26 cellular contexts compared by ENCODE assay signal in the genomic region with DNA sequence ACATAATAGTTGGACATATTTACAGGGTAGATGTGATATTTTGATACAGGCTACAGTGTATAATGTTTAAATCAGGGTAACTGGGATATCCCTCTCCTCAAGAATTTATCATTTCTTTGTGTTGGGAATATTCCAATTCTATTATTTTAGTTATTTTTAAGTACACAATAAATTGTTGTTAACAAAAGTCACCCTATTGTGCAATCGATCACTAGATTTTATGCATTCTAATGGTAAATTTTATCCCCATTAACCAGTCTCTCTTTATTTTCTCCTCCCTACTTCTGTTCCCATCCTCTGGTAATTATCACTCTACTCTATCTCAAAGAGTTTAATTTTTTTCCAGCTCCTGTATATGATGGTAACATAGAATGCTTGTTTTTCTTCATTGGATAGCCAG.
DNase-seq lines count a peak whose midpoint lies in the region; ATAC-seq, FAIRE-seq and TF ChIP-seq lines count a peak whose summit lies in the region.
"Had no signal": no experiment of that assay in that cellular context is flagged by ENCODE, and none has a peak within 500 bp of the region (broad histone marks: within the 10 kb centered on the region; RNA-seq: fewer than 3 reads in every experiment).

No MANE protein-coding gene starts in this region.

- in situ Hi-C loops in IMR-90 (cut with MboI; ENCODE audit: low sequenced_read_pairs): no loop called here

- H4K5ac ChIP-seq in IMR-90 (ENCODE audit: low read depth, low read length) (no peak overlapping the region), H1 (ENCODE audit: insufficient read length, low read depth, low read length) (no peak overlapping the region)

- no peak for TF ChIP-seq RAD21 in IMR-90 (IDR thresholded peaks at IDR 0.05; ENCODE audit: low read length)
- no peak for TF ChIP-seq RAD21 in H1 (IDR thresholded peaks at IDR 0.05 in 1 of 2, conservative IDR thresholded peaks at IDR 0.05 in 1 of 2; ENCODE audit: low read depth in 2 of 2, low read length in 2 of 2)

- H3K36me3 ChIP-seq in IMR-90 (ENCODE audit: control insufficient read depth, insufficient read depth, low read length) (no peaks in the 10 kb centered on the region), H1 (ENCODE audit: control insufficient read depth in 2 of 4, insufficient read depth in 4 of 4, low read length in 3 of 4) (no peaks in the 10 kb centered on the region), pancreas (no peaks in the 10 kb centered on the region)
- H3K36me3 ChIP-seq: BE2C, BLaER1 had no signal

- dilution Hi-C loops in IMR-90 (cut with HindIII; ENCODE audit: low sequenced_read_pairs, unreplicated experiment): no loop called here

- POLR2A ChIA-PET in IMR-90 (lab: Charles Lee; ENCODE audit: unreplicated experiment) (no interaction called here), H1 (lab: Charles Lee; ENCODE audit: partially characterized antibody) (no interaction called here)

- H3K14ac ChIP-seq in IMR-90 (replicated peaks; ENCODE audit: low read depth, low read length) (no peak overlapping the region), H1 (ENCODE audit: insufficient read length) (no peak overlapping the region)

- H2AK9ac ChIP-seq in IMR-90 (replicated peaks; ENCODE audit: low read depth, low read length, poor library complexity): no peak overlapping the region

- no TSS peak for BruUV-seq in IMR-90 (replicated peaks; lab: Mats Ljungman, UMichigan)

- no peaks in the 10 kb centered on the region for H3K23me2 ChIP-seq in H1 (ENCODE audit: low read depth, low read length)

- TF ChIP-seq POLR2A in IMR-90 (IDR thresholded peaks at IDR 0.05; ENCODE audit: low read depth, low read length): no peak
- no peak for TF ChIP-seq POLR2A in H1 (IDR thresholded peaks at IDR 0.05; ENCODE audit: control extremely low read depth in 1 of 2, low read depth in 2 of 2, low read length in 2 of 2)

- H3K9me1 ChIP-seq in IMR-90 (ENCODE audit: insufficient read depth, low read length): no peaks in the 10 kb centered on the region

- H3K9ac ChIP-seq in IMR-90 (ENCODE audit: low read depth, low read length) (no peak overlapping the region), H1 (replicated peaks in 1 of 4; ENCODE audit: extremely low read depth in 1 of 4, low read depth in 3 of 4, low read length in 3 of 4) (no peak overlapping the region)
- H3K9ac ChIP-seq: BLaER1 had no signal

- H2BK20ac ChIP-seq in IMR-90 (ENCODE audit: low read depth, low read length) (no peak overlapping the region), H1 (ENCODE audit: low read length) (no peak overlapping the region)

- H3K4me1 ChIP-seq in IMR-90 (ENCODE audit: control insufficient read depth, insufficient read depth, low read length) (no peaks in the 10 kb centered on the region), H1 (replicated peaks in 1 of 4; ENCODE audit: control insufficient read depth in 3 of 4, insufficient read depth in 4 of 4, low read length in 3 of 4) (no peaks in the 10 kb centered on the region), pancreas (no peaks in the 10 kb centered on the region)
- H3K4me1 ChIP-seq: BE2C had no signal

- H3K4ac ChIP-seq in IMR-90 (ENCODE audit: low read depth, low read length) (no peak overlapping the region), H1 (replicated peaks; ENCODE audit: insufficient read length, low read depth, low read length) (no peak overlapping the region)

- H3K56ac ChIP-seq in IMR-90 (ENCODE audit: extremely low read depth, insufficient read depth, low read length) (no peak overlapping the region), H1 (replicated peaks; ENCODE audit: insufficient read length, low read depth, low read length) (no peak overlapping the region)

- TF ChIP-seq CTCF in IMR-90 (conservative IDR thresholded peaks at IDR 0.05; ENCODE audit: low read depth, low read length) (no peak), H1 (IDR thresholded peaks at IDR 0.05; ENCODE audit: control extremely low read depth in 1 of 3, insufficient read depth in 1 of 3, low read depth in 1 of 3, low read length in 3 of 3) (no peak), pancreas (IDR thresholded peaks at IDR 0.05) (no peak)

- H4K20me1 ChIP-seq in IMR-90 (ENCODE audit: insufficient read depth, low read length): no peaks in the 10 kb centered on the region
- H4K20me1 ChIP-seq in H1 (replicated peaks in 1 of 2; ENCODE audit: control insufficient read depth in 1 of 2, insufficient read depth in 2 of 2, low read length in 2 of 2): no peaks in the 10 kb centered on the region
- H4K20me1 ChIP-seq: BLaER1 had no signal

- CTCF ChIA-PET in IMR-90 (lab: Yijun Ruan, JAX) (no interaction called here), H1 (lab: Charles Lee; ENCODE audit: partially characterized antibody) (no interaction called here)

- ATAC-seq in IMR-90 (ENCODE audit: low read depth) (no peak), pancreas (no peak), GM18858 (IDR thresholded peaks at IDR 0.05; ENCODE audit: unreplicated experiment) (no peak)
- ATAC-seq: GM12878 had no signal

- H2BK12ac ChIP-seq in H1 (ENCODE audit: low read depth, low read length): no peak overlapping the region

- WGBS in IMR-90 (ENCODE audit: extremely low coverage in 2 of 2, insufficient read length in 1 of 2), 2 experiments: no CpG with 5 or more reads among the region's 1 CpG
- 93% methylated on average over 1 of the region's 1 CpG; no CpG with 5 or more reads in 1 of the 2 experiments for WGBS in H1 (ENCODE audit: extremely low coverage in 1 of 2, insufficient coverage in 1 of 2, insufficient read length in 1 of 2, insufficient replicate concordance in 2 of 2, low coverage in 1 of 2, low lambda C conversion rate in 2 of 2, missing lambda C conversion rate in 1 of 2), 2 experiments
- 47 to 51% methylated on average over 1 of the region's 1 CpG for WGBS in pancreas, 2 donors

- intact Hi-C loops in IMR-90 (cut with micrococcal nuclease): no loop called here
- intact Hi-C loops in pancreas (cut with DNase I): no loop called here

- DNase-seq in IMR-90 (no peak), H1 (ENCODE audit: low read depth in 1 of 2, low spot score in 2 of 2) (no peak), pancreas (no peak), amygdala (lab: John Stamatoyannopoulos, UW) (no peak)
- DNase-seq: 8988T; ACHN; BE2C; C1 segment of cervical spinal cord; CD4-positive, alpha-beta memory T cell; CD4-positive, CD25-positive, alpha-beta regulatory T cell; CD8-positive, alpha-beta memory T cell; COR-L47; DMS 273 treated with DMSO at 0.1 percent for 48 hours; DMS153; DMS53; DMS79; DND-41; EL; GDM1 had no signal

- no peak overlapping the region for H2BK5ac ChIP-seq in IMR-90 (ENCODE audit: low read depth, low read length, poor library complexity, severe bottlenecking)
- no peak overlapping the region for H2BK5ac ChIP-seq in H1 (ENCODE audit: low read depth, low read length)

- H3K27ac ChIP-seq in IMR-90 (ENCODE audit: insufficient read depth, low read length) (no peak overlapping the region), H1 (ENCODE audit: low read depth, low read length) (no peak overlapping the region), pancreas (no peak overlapping the region)
- H3K27ac ChIP-seq: BLaER1 had no signal

- H3K23ac ChIP-seq in IMR-90 (ENCODE audit: low read depth, low read length) (no peak overlapping the region), H1 (ENCODE audit: insufficient read length) (no peak overlapping the region)

- no peaks in the 10 kb centered on the region for H3K27me3 ChIP-seq in IMR-90 (ENCODE audit: control insufficient read depth, insufficient read depth, low read length)
- no peaks in the 10 kb centered on the region for H3K27me3 ChIP-seq in H1 (replicated peaks in 1 of 4; ENCODE audit: control insufficient read depth in 3 of 4, extremely low read depth in 1 of 4, insufficient read depth in 3 of 4, low read length in 3 of 4)
- H3K27me3 ChIP-seq in pancreas: no peaks in the 10 kb centered on the region
- H3K27me3 ChIP-seq: BE2C, BLaER1 had no signal

- no peaks in the 10 kb centered on the region for H3K79me2 ChIP-seq in H1 (ENCODE audit: control insufficient read depth in 1 of 2, insufficient read depth in 2 of 2, low read length in 2 of 2)

- H2AK5ac ChIP-seq in IMR-90 (ENCODE audit: low read depth, low read length): no peak overlapping the region
- H2AK5ac ChIP-seq in H1 (ENCODE audit: low read depth, low read length): no peak overlapping the region

- no peak overlapping the region for H3K4me3 ChIP-seq in IMR-90 (ENCODE audit: insufficient read depth, low read depth, low read length)
- no peak overlapping the region for H3K4me3 ChIP-seq in H1 (ENCODE audit: extremely low read depth in 1 of 4, insufficient read depth in 2 of 4, low read depth in 3 of 4, low read length in 4 of 4)
- no peak overlapping the region for H3K4me3 ChIP-seq in pancreas
- H3K4me3 ChIP-seq: BLaER1, GM12878 had no signal

- no peak overlapping the region for H2AFZ ChIP-seq in IMR-90 (replicated peaks; ENCODE audit: low read length, poor library complexity)
- no peak overlapping the region for H2AFZ ChIP-seq in H1 (ENCODE audit: low read length)

- H4K8ac ChIP-seq in IMR-90 (ENCODE audit: low read depth in 2 of 2, low read length in 2 of 2) (no peak overlapping the region), H1 (ENCODE audit: extremely low read depth, insufficient read depth, low read length) (no peak overlapping the region)

- TF ChIP-seq EP300 in H1 (IDR thresholded peaks at IDR 0.05; ENCODE audit: borderline replicate concordance in 1 of 2, low read depth in 2 of 2, low read length in 2 of 2): no peak

- H2BK120ac ChIP-seq in IMR-90 (ENCODE audit: low read depth, low read length): no peak overlapping the region
- no peak overlapping the region for H2BK120ac ChIP-seq in H1 (replicated peaks; ENCODE audit: low read depth, low read length)

- H4K91ac ChIP-seq in IMR-90 (ENCODE audit: insufficient read depth, low read depth, low read length) (no peak overlapping the region), H1 (replicated peaks; ENCODE audit: insufficient read length, low read length) (no peak overlapping the region)

- FAIRE-seq in H1 (lab: Jason Lieb, UNC) (no peak), pancreas (lab: Jason Lieb, UNC) (peak; percentile 9)
- FAIRE-seq: A204.1, GM12878, GM12892, GM18507, GM19239 had no signal

- H3K9me3 ChIP-seq in IMR-90 (ENCODE audit: control insufficient read depth, insufficient read depth, low read length) (no peaks in the 10 kb centered on the region), H1 (ENCODE audit: insufficient read depth in 2 of 2, low read depth in 1 of 2, low read length in 1 of 2) (no peaks in the 10 kb centered on the region), pancreas (no peaks in the 10 kb centered on the region)
- H3K9me3 ChIP-seq: BE2C, BLaER1 had no signal

- no peak overlapping the region for H3K4me2 ChIP-seq in IMR-90 (ENCODE audit: low read depth, low read length)
- H3K4me2 ChIP-seq in H1 (ENCODE audit: insufficient read depth in 1 of 2, low read depth in 2 of 2, low read length in 2 of 2): no peak overlapping the region
- H3K4me2 ChIP-seq: BLaER1 had no signal

- H3K79me1 ChIP-seq in IMR-90 (ENCODE audit: low read depth in 1 of 2, low read length in 2 of 2) (no peaks in the 10 kb centered on the region), H1 (ENCODE audit: low read depth, low read length) (no peaks in the 10 kb centered on the region)

- H2BK15ac ChIP-seq in IMR-90 (ENCODE audit: low read depth, low read length) (no peak overlapping the region), H1 (ENCODE audit: low read length) (no peak overlapping the region)

- H3K18ac ChIP-seq in IMR-90 (ENCODE audit: low read depth, low read length) (no peak overlapping the region), H1 (ENCODE audit: extremely low read depth, low read length) (no peak overlapping the region)

TF ChIP-seq in H1, 55 proteins besides CTCF, POLR2A, EP300 and RAD21 (continues in another document):
- no peak for TF ChIP-seq KDM5A (IDR thresholded peaks at IDR 0.05; ENCODE audit: low read length)
